30 cellular contexts compared by ENCODE assay signal in the genomic region with DNA sequence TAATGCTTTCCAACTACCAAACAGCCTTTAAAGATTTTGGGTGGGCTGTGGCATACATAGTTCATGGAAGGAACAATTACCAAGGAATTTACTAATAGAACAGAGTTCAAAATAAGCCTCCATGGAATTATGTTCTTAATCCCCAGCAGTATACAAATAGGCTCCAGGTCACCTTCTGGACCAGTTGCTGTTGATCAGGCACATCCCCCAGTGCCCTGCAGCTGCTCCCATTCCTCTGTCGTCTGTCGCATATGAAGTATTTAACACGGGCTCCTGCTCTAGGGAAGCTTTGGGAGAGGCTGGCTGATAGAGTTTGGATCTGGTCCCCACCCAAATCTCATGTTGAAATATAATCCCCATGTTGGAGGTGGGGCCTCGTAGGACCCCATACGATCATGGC. TPM values are rescaled to one million over a fixed set of nuclear protein-coding genes. Genes with fewer than 3 reads are reported as not detected.
"Had no signal": no experiment of that assay in that cellular context is flagged by ENCODE, and none has a peak within 500 bp of the region (broad histone marks: within the 10 kb centered on the region; RNA-seq: fewer than 3 reads in every experiment).

No MANE protein-coding gene starts in this region.

- ATAC-seq: activated CD4-positive, alpha-beta T cell treated with anti-CD3 and anti-CD28 coated beads for 36 hours; activated T-cell treated with anti-CD3 and anti-CD28 coated beads, Interleukin-2, amount 50 U/mL, for 72 hours; effector memory CD8-positive, alpha-beta T cell; heart left ventricle; T-cell; T-helper 17 cell had no signal

- DNase-seq: activated CD4-positive, alpha-beta memory T cell treated with anti-CD3 and anti-CD28 coated beads, Interleukin-2, amount 10 ng/mL, durations not matched to agents 7 days and 5 days; activated CD4-positive, alpha-beta T cell treated with anti-CD3 and anti-CD28 coated beads for 36 hours; activated CD4-positive, alpha-beta T cell treated with anti-CD3 and anti-CD28 coated beads, Interleukin-2, amount 10 ng/mL, durations not matched to agents 24 days and 14 days; activated CD4-positive, CD25-positive, alpha-beta regulatory T cell; activated CD4-positive, CD25-positive, alpha-beta regulatory T cell treated with anti-CD3 and anti-CD28 coated beads, Interleukin-2, amount 50 U/mL, for 72 hours; activated CD8-positive, alpha-beta memory T cell treated with anti-CD3 and anti-CD28 coated beads, Interleukin-2, amount 50 U/mL, for 48 hours; activated gamma-delta T cell treated with Interleukin-2 at 50 U/mL for 16 hours; activated naive CD4-positive, alpha-beta T cell treated with anti-CD3 and anti-CD28 coated beads, Interleukin-2, amount 50 U/mL, for 16 hours; activated naive CD4-positive, alpha-beta T cell treated with Interleukin-2 at 50 U/mL for 16 hours; activated T-cell treated with anti-CD3 and anti-CD28 coated beads for 4 hours; activated T-cell treated with anti-CD3 and anti-CD28 coated beads, Interleukin-2, amount 50 U/mL, for 24 hours; activated T-cell treated with anti-CD3 and anti-CD28 coated beads, Interleukin-2, amount 50 U/mL, for 72 hours; amniotic stem cell; anterior cingulate cortex; brain microvascular endothelial cell; cortex of kidney; dermis blood vessel endothelial cell; effector CD4-positive, alpha-beta T cell; effector memory CD8-positive, alpha-beta T cell; esophagus squamous epithelium; foreskin melanocyte; glutamatergic neuron; heart left ventricle; T-cell; T-helper 17 cell; T1000 had no signal

- H3K4me3 Mint-ChIP-seq: activated CD4-positive, alpha-beta memory T cell treated with anti-CD3 and anti-CD28 coated beads, Interleukin-2, amount 10 ng/mL, durations not matched to agents 7 days and 5 days; activated CD4-positive, alpha-beta T cell treated with anti-CD3 and anti-CD28 coated beads for 36 hours; activated CD4-positive, alpha-beta T cell treated with anti-CD3 and anti-CD28 coated beads, Interleukin-2, amount 10 ng/mL, durations not matched to agents 24 days and 14 days; activated naive CD8-positive, alpha-beta T cell; activated T-cell treated with anti-CD3 and anti-CD28 coated beads, Interleukin-2, amount 50 U/mL, for 24 hours; activated T-cell treated with anti-CD3 and anti-CD28 coated beads, Interleukin-2, amount 50 U/mL, for 72 hours; central memory CD8-positive, alpha-beta T cell; effector memory CD8-positive, alpha-beta T cell; T-cell; T-helper 17 cell; T-helper 2 cell treated with Interferon-gamma antibody and Interleukin-4, amounts not matched to agents 5 μg/mL and 100 μg/mL, for 36 hours had no signal

- H3K4me3 ChIP-seq: esophagus squamous epithelium, heart left ventricle had no signal

- H3K9me3 Mint-ChIP-seq: activated CD4-positive, alpha-beta memory T cell treated with anti-CD3 and anti-CD28 coated beads, Interleukin-2, amount 10 ng/mL, durations not matched to agents 7 days and 5 days; activated T-cell treated with anti-CD3 and anti-CD28 coated beads, Interleukin-2, amount 50 U/mL, for 24 hours; activated T-cell treated with anti-CD3 and anti-CD28 coated beads, Interleukin-2, amount 50 U/mL, for 72 hours; central memory CD8-positive, alpha-beta T cell; effector memory CD8-positive, alpha-beta T cell; T-helper 2 cell treated with Interferon-gamma antibody and Interleukin-4, amounts not matched to agents 5 μg/mL and 100 μg/mL, for 36 hours had no signal

- H3K4me1 Mint-ChIP-seq: activated CD4-positive, alpha-beta memory T cell treated with anti-CD3 and anti-CD28 coated beads, Interleukin-2, amount 10 ng/mL, durations not matched to agents 7 days and 5 days; activated CD4-positive, alpha-beta T cell treated with anti-CD3 and anti-CD28 coated beads for 36 hours; activated CD4-positive, alpha-beta T cell treated with anti-CD3 and anti-CD28 coated beads, Interleukin-2, amount 10 ng/mL, durations not matched to agents 24 days and 14 days; central memory CD8-positive, alpha-beta T cell; T-cell; T-helper 17 cell had no signal

- H3K27ac Mint-ChIP-seq: activated CD4-positive, alpha-beta memory T cell treated with anti-CD3 and anti-CD28 coated beads, Interleukin-2, amount 10 ng/mL, durations not matched to agents 7 days and 5 days; activated CD4-positive, alpha-beta T cell treated with anti-CD3 and anti-CD28 coated beads for 36 hours; activated CD4-positive, alpha-beta T cell treated with anti-CD3 and anti-CD28 coated beads, Interleukin-2, amount 10 ng/mL, durations not matched to agents 24 days and 14 days; activated naive CD8-positive, alpha-beta T cell; activated T-cell treated with anti-CD3 and anti-CD28 coated beads, Interleukin-2, amount 50 U/mL, for 24 hours; activated T-cell treated with anti-CD3 and anti-CD28 coated beads, Interleukin-2, amount 50 U/mL, for 72 hours; effector memory CD8-positive, alpha-beta T cell; T-helper 17 cell; T-helper 2 cell treated with Interferon-gamma antibody and Interleukin-4, amounts not matched to agents 5 μg/mL and 100 μg/mL, for 36 hours had no signal

- H3K27ac ChIP-seq: brain microvascular endothelial cell, epithelial cell of prostate, esophagus squamous epithelium, heart left ventricle had no signal

- H3K4me1 ChIP-seq: esophagus squamous epithelium, heart left ventricle had no signal

- H3K9me3 ChIP-seq: esophagus squamous epithelium had no signal

- H3K36me3 ChIP-seq: brain microvascular endothelial cell, esophagus squamous epithelium, heart left ventricle had no signal

- H3K27me3 ChIP-seq: brain microvascular endothelial cell, esophagus squamous epithelium had no signal

- H3K36me3 Mint-ChIP-seq: T-cell had no signal

RNA-seq across cellular contexts. Expression of gene SHC3, which starts 17.8 kb away (rescaled TPM):
- total RNA-seq: activated CD4-positive, alpha-beta memory T cell treated with anti-CD3 and anti-CD28 coated beads, Interleukin-2, amount 10 ng/mL, durations not matched to agents 7 days and 5 days; activated CD4-positive, alpha-beta T cell treated with anti-CD3 and anti-CD28 coated beads for 36 hours; activated CD4-positive, alpha-beta T cell treated with anti-CD3 and anti-CD28 coated beads, Interleukin-2, amount 10 ng/mL, durations not matched to agents 24 days and 14 days; activated T-cell treated with anti-CD3 and anti-CD28 coated beads, Interleukin-2, amount 50 U/mL, for 72 hours; T-helper 17 cell had no signal
